ENCODE assay signal across 10 cellular contexts in genomic region chr1:87392241-87393192, GRCh38.
DNase-seq lines count a peak whose midpoint lies in the region; ATAC-seq and TF ChIP-seq lines count a peak whose summit lies in the region.
"Had no signal": no experiment of that assay in that cellular context is flagged by ENCODE, and none has a peak within 500 bp of the region (broad histone marks: within the 10 kb centered on the region; RNA-seq: fewer than 3 reads in every experiment).

No MANE protein-coding gene starts in this region.

- H3K9ac ChIP-seq in trophoblast cell (ENCODE audit: low read length) = no peak overlapping the region

- H3K14ac ChIP-seq in trophoblast cell (ENCODE audit: low read length) = no peak overlapping the region

- H3K36me3 ChIP-seq in trophoblast cell (ENCODE audit: control insufficient read depth in 1 of 2, insufficient read depth in 2 of 2, low read length in 2 of 2) = no peaks in the 10 kb centered on the region
- H3K36me3 ChIP-seq: cardiac muscle cell had no signal

- no peak overlapping the region for H3K18ac ChIP-seq in trophoblast cell (ENCODE audit: low read length)

- no peak overlapping the region for H2AFZ ChIP-seq in trophoblast cell (ENCODE audit: insufficient read depth, low read length, poor library complexity)

- no peak for ATAC-seq in GM18873 (IDR thresholded peaks at IDR 0.05; ENCODE audit: low FRiP score, unreplicated experiment)
- ATAC-seq: T-cell had no signal

- POLR2A ChIA-PET in HEK293T (lab: Yijun Ruan, JAX) = no interaction called here

- no peak for TF ChIP-seq CTCF in epithelial cell of esophagus (IDR thresholded peaks at IDR 0.05; ENCODE audit: insufficient read depth, low read depth, low read length, missing control alignments)

- no peak overlapping the region for H4K12ac ChIP-seq in trophoblast cell (ENCODE audit: low read depth, low read length)

- CTCF ChIA-PET in HEK293T (lab: Yijun Ruan, JAX) = interaction anchor here (0.6 kb wide), 1 partner anchor 1575 kb away, joined by 3 read pairs; no protein-coding TSS in a partner anchor

- H4K8ac ChIP-seq in trophoblast cell (ENCODE audit: low read depth, low read length) = no peak overlapping the region

- no peaks in the 10 kb centered on the region for H3K79me1 ChIP-seq in trophoblast cell (ENCODE audit: low read length)

- no peak for TF ChIP-seq POLR2A in erythroblast (IDR thresholded peaks at IDR 0.05; ENCODE audit: low read length)

- no peak overlapping the region for H3K27ac ChIP-seq in trophoblast cell (ENCODE audit: low read depth, low read length)
- H3K27ac ChIP-seq: cardiac muscle cell had no signal

- H4K91ac ChIP-seq in trophoblast cell (ENCODE audit: low read depth, low read length) = no peak overlapping the region

- DNase-seq in GM03348 (ENCODE audit: low spot score) = peak; percentile 49
- DNase-seq in NCI-H446 treated with DMSO at 0.1 percent for 48 hours (lab: John Stamatoyannopoulos, UW) = peak; percentile 38
- DNase-seq in epithelial cell of esophagus (ENCODE audit: low read depth) = peak; percentile 80
- peak; percentile 60 to 75 for DNase-seq in trophoblast cell
- DNase-seq in HEK293T (ENCODE audit: extremely low spot score) = no peak
- DNase-seq in erythroblast (lab: John Stamatoyannopoulos, UW) = no peak
- DNase-seq in NCI-H2196 (lab: John Stamatoyannopoulos, UW; ENCODE audit: unreplicated experiment) = no peak
- DNase-seq: T-cell had no signal

- no peak overlapping the region for H3K23ac ChIP-seq in trophoblast cell (ENCODE audit: low read length)

- H3K4me3 ChIP-seq in epithelial cell of esophagus (ENCODE audit: low read length) (no peak overlapping the region), trophoblast cell (ENCODE audit: low read depth, low read length) (no peak overlapping the region)
- H3K4me3 ChIP-seq: cardiac muscle cell had no signal

- H3K27me3 ChIP-seq in trophoblast cell (ENCODE audit: insufficient read depth, low read length) = no peaks in the 10 kb centered on the region
- H3K27me3 ChIP-seq: cardiac muscle cell had no signal

- H3K4ac ChIP-seq in trophoblast cell (ENCODE audit: low read depth, low read length) = no peak overlapping the region

- no CpG with 5 or more reads among the region's 7 CpGs for WGBS in trophoblast cell (ENCODE audit: extremely low coverage, insufficient coverage, insufficient read length)

- no peak overlapping the region for H2BK12ac ChIP-seq in trophoblast cell (ENCODE audit: low read length)

- no peak overlapping the region for H3K4me2 ChIP-seq in trophoblast cell (ENCODE audit: low read length)

- H3K79me2 ChIP-seq in trophoblast cell (ENCODE audit: control insufficient read depth, insufficient read depth, low read length, poor library complexity) = no peaks in the 10 kb centered on the region

- no peak overlapping the region for H2AK5ac ChIP-seq in trophoblast cell (ENCODE audit: low read length)

- H2BK120ac ChIP-seq in trophoblast cell (ENCODE audit: insufficient read depth, low read length, poor library complexity) = no peak overlapping the region

- no peaks in the 10 kb centered on the region for H3K9me3 ChIP-seq in trophoblast cell (ENCODE audit: insufficient read depth, low read depth, low read length)

- no peak overlapping the region for H2BK5ac ChIP-seq in trophoblast cell (ENCODE audit: low read depth, low read length, poor library complexity)

- peaks cover 0 to 2% of the 10 kb centered on the region in 2 experiments for H3K4me1 ChIP-seq in trophoblast cell (ENCODE audit: control insufficient read depth in 1 of 2, insufficient read depth in 2 of 2, low read length in 2 of 2)

TF ChIP-seq in HEK293T, 16 proteins besides CTCF, POLR2A, EP300 and RAD21:
- no peak for TF ChIP-seq FOXA1 (IDR thresholded peaks at IDR 0.05)
- TF ChIP-seq FOXK2 (IDR thresholded peaks at IDR 0.05) = no peak
- no peak for TF ChIP-seq ZNF384 (IDR thresholded peaks at IDR 0.05)
- TF ChIP-seq, protein P1, sequence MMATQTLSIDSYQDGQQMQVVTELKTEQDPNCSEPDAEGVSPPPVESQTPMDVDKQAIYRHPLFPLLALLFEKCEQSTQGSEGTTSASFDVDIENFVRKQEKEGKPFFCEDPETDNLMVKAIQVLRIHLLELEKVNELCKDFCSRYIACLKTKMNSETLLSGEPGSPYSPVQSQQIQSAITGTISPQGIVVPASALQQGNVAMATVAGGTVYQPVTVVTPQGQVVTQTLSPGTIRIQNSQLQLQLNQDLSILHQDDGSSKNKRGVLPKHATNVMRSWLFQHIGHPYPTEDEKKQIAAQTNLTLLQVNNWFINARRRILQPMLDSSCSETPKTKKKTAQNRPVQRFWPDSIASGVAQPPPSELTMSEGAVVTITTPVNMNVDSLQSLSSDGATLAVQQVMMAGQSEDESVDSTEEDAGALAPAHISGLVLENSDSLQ (IDR thresholded peaks at IDR 0.05) = no peak
- no peak for TF ChIP-seq NFRKB (IDR thresholded peaks at IDR 0.05)
- TF ChIP-seq TARDBP (IDR thresholded peaks at IDR 0.05) = no peak
- TF ChIP-seq LEF1 (IDR thresholded peaks at IDR 0.05; ENCODE audit: borderline replicate concordance) = no peak
- no peak for TF ChIP-seq SP1 (IDR thresholded peaks at IDR 0.05)
- TF ChIP-seq ELF4 (IDR thresholded peaks at IDR 0.05) = no peak
- TF ChIP-seq FOXM1 (IDR thresholded peaks at IDR 0.05; ENCODE audit: borderline replicate concordance) = no peak
- TF ChIP-seq L3MBTL2 (conservative IDR thresholded peaks at IDR 0.05) = no peak
- no peak for TF ChIP-seq BHLHE40 (IDR thresholded peaks at IDR 0.05; ENCODE audit: borderline replicate concordance)
- no peak for TF ChIP-seq HDGF (IDR thresholded peaks at IDR 0.05; ENCODE audit: borderline replicate concordance)
- no peak for TF ChIP-seq ARNT (IDR thresholded peaks at IDR 0.05)
- no peak for TF ChIP-seq CTBP1 (IDR thresholded peaks at IDR 0.05; ENCODE audit: borderline replicate concordance)
- no peak for TF ChIP-seq SUZ12 (IDR thresholded peaks at IDR 0.05)

Comparison
In these comparisons a context has a peak if more than half of its experiments do, and no peak if none do; other contexts are left out.
1. DNase-seq: peak in GM03348 (single experiment), NCI-H446 treated with DMSO at 0.1 percent for 48 hours (single experiment), epithelial cell of esophagus (single experiment) and trophoblast cell (2 of 2); none in HEK293T (single experiment), erythroblast (0 of 2) and NCI-H2196 (single experiment).